Comparison of ENCODE assay signal across 8 cellular contexts in the genomic region with DNA sequence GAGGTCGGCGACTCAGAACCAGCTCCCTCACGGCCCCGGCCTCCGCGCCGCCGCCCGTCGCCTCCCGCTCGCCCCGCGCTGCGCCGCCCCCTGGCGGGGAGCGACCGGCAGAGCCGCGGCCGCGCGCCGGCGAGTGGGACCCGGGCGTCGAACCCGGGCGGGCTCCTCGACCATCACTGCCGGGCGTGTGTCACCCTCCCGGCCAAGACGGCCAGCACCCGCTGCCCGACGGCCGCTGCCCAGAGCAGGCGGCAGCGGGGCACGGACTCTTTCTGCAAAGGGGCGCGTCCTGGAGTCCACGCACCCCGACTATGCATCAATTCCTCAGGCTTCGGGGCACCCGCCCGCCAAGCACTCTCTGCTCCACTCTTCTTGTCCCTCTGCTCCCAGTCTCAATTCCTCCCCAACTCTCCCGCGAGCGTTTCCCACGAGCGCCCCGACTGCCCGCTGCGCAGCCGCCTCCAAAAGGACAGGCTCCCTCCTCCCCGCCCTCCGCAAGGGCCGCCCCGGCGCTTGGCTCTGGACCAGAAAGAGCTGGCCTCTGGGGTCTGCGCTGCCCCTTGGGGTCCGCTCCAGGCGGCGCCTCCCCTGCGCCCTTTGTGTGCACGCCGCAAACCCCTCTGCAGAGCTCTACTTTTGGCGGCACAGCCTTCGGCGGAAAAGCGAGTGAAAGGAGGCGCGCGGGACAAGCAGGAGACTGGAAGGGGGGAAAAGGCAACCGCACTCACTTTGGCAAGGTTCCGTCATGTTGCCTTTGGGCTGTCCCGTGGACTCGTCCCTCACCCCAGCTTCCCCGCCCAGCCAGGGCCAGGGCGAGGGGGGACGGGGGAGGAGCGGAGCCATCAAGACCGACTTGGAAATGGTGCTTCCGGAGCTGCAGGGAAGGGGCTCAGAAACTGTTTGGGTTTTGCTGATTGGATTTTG. TPM values are rescaled to one million over a fixed set of nuclear protein-coding genes. Genes with fewer than 3 reads are reported as not detected.
DNase-seq lines count a peak whose midpoint lies in the region; ATAC-seq and TF ChIP-seq lines count a peak whose summit lies in the region.

No MANE protein-coding gene starts in this region.

- H3K9ac ChIP-seq in SK-N-MC (ENCODE audit: insufficient read length) (no peak overlapping the region), parathyroid adenoma (no peak overlapping the region)

- POLR2A ChIA-PET in activated naive CD8-positive, alpha-beta T cell treated with anti-CD3 and anti-CD28 coated beads, Interleukin-2, amount 10 ng/mL, durations not matched to agents 7 days and 5 days (lab: Charles Lee) = no interaction called here

- H3K9me3 ChIP-seq in SK-N-MC (ENCODE audit: low read depth, low read length) = no peaks in the 10 kb centered on the region
- H3K9me3 ChIP-seq in parathyroid adenoma (ENCODE audit: control insufficient read depth, low read length) = no peaks in the 10 kb centered on the region

- H3K9me3 Mint-ChIP-seq in activated naive CD8-positive, alpha-beta T cell treated with anti-CD3 and anti-CD28 coated beads, Interleukin-2, amount 10 ng/mL, durations not matched to agents 7 days and 5 days = no peaks in the 10 kb centered on the region

- no peaks in the 10 kb centered on the region for H3K79me2 ChIP-seq in parathyroid adenoma

- H3K4me3 ChIP-seq in SK-N-MC (peak overlapping the region; percentile 91), parathyroid adenoma (ENCODE audit: low read depth, low read length) (peak overlapping the region; percentile 78), urinary bladder (ENCODE audit: low read depth, low read length) (peak overlapping the region; percentile 68)

- no peaks in the 10 kb centered on the region for H3K36me3 Mint-ChIP-seq in activated naive CD8-positive, alpha-beta T cell treated with anti-CD3 and anti-CD28 coated beads, Interleukin-2, amount 10 ng/mL, durations not matched to agents 7 days and 5 days

- DNase-seq in COLO829 (ENCODE audit: low spot score) = peak; percentile 44
- DNase-seq in SK-N-MC (ENCODE audit: low read depth, low spot score) = no peak
- DNase-seq in activated naive CD8-positive, alpha-beta T cell treated with anti-CD3 and anti-CD28 coated beads, Interleukin-2, amount 10 ng/mL, durations not matched to agents 7 days and 5 days = peak; percentile 81
- peak; percentile 73 for DNase-seq in Right ventricle myocardium superior

- peaks cover 19% of the 10 kb centered on the region for H3K4me1 Mint-ChIP-seq in activated naive CD8-positive, alpha-beta T cell treated with anti-CD3 and anti-CD28 coated beads, Interleukin-2, amount 10 ng/mL, durations not matched to agents 7 days and 5 days

- H3K36me3 ChIP-seq in SK-N-MC (ENCODE audit: insufficient read depth, low read length) (no peaks in the 10 kb centered on the region), parathyroid adenoma (ENCODE audit: control insufficient read depth, insufficient read depth, low read length) (no peaks in the 10 kb centered on the region), urinary bladder (ENCODE audit: insufficient read depth) (no peaks in the 10 kb centered on the region)

- H3K4me3 Mint-ChIP-seq in activated naive CD8-positive, alpha-beta T cell treated with anti-CD3 and anti-CD28 coated beads, Interleukin-2, amount 10 ng/mL, durations not matched to agents 7 days and 5 days = peak overlapping the region; percentile 91

- peak overlapping the region; percentile 75 for H3K4me2 ChIP-seq in parathyroid adenoma (ENCODE audit: low read length)

- H3K27me3 ChIP-seq in parathyroid adenoma (ENCODE audit: control insufficient read depth, insufficient read depth, low read length) = no peaks in the 10 kb centered on the region

- ATAC-seq in GM19397 (IDR thresholded peaks at IDR 0.05; ENCODE audit: unreplicated experiment) = peak; percentile 57
- peak; percentile 49 for ATAC-seq in HG03460 (IDR thresholded peaks at IDR 0.05; ENCODE audit: unreplicated experiment)
- peak; percentile 67 for ATAC-seq in activated naive CD8-positive, alpha-beta T cell treated with anti-CD3 and anti-CD28 coated beads, Interleukin-2, amount 10 ng/mL, durations not matched to agents 7 days and 5 days (ENCODE audit: low read depth)
- ATAC-seq in Right ventricle myocardium superior (ENCODE audit: poor library complexity) = peak; percentile 78

- H3K27ac Mint-ChIP-seq in activated naive CD8-positive, alpha-beta T cell treated with anti-CD3 and anti-CD28 coated beads, Interleukin-2, amount 10 ng/mL, durations not matched to agents 7 days and 5 days = no peak overlapping the region

- H3K27ac ChIP-seq in SK-N-MC (no peak overlapping the region), parathyroid adenoma (peak overlapping the region; percentile 78), urinary bladder (ENCODE audit: low read depth) (peak overlapping the region; percentile 61)

- under 1% methylated on average over 88 of the region's 88 CpGs for WGBS in urinary bladder

- no peaks in the 10 kb centered on the region for H3K4me1 ChIP-seq in parathyroid adenoma
- no peaks in the 10 kb centered on the region for H3K4me1 ChIP-seq in urinary bladder (ENCODE audit: insufficient read depth)

- peak overlapping the region; percentile 94 for H2AFZ ChIP-seq in parathyroid adenoma

- H3K27me3 Mint-ChIP-seq in activated naive CD8-positive, alpha-beta T cell treated with anti-CD3 and anti-CD28 coated beads, Interleukin-2, amount 10 ng/mL, durations not matched to agents 7 days and 5 days = peaks cover 38% of the 10 kb centered on the region

- no peak for TF ChIP-seq CTCF in parathyroid adenoma (IDR thresholded peaks at IDR 0.05)

- intact Hi-C loops in Right ventricle myocardium superior (cut with DNase I) = loop anchor here (5.0 to 10.0 kb wide), 4 partner anchors 63 to 420 kb away; a partner anchor contains a TSS

RNA-seq across cellular contexts. Expression of gene PDE5A, which starts 1.1 kb away (rescaled TPM):
- 1 to 10 TPM in 1 of 2 experiments, under 1 TPM in 1; 0.82 to 1.4 TPM for total RNA-seq in activated naive CD8-positive, alpha-beta T cell treated with anti-CD3 and anti-CD28 coated beads, Interleukin-2, amount 10 ng/mL, durations not matched to agents 7 days and 5 days
- 6.5 TPM for total RNA-seq in Right ventricle myocardium superior
- total RNA-seq in urinary bladder = 473 TPM
- polyA plus RNA-seq in urinary bladder = 22.9 TPM

Comparison
In these comparisons a context has a peak if more than half of its experiments do, and no peak if none do; other contexts are left out.
1. RNA of gene PDE5A, which starts 1.1 kb away (total RNA-seq): 473 TPM in urinary bladder (single experiment); 6.5 TPM in Right ventricle myocardium superior (single experiment) and 0.82 to 1.4 TPM in activated naive CD8-positive, alpha-beta T cell treated with anti-CD3 and anti-CD28 coated beads, Interleukin-2, amount 10 ng/mL, durations not matched to agents 7 days and 5 days; every median in the first group is over 10 times any median in the second.
2. Peak in every context shown above with its lines, with median percentiles within 50 percentile points of each other: ATAC-seq and H3K4me3 ChIP-seq.